ENCODE assay signal across 20 cellular contexts in the genomic region with DNA sequence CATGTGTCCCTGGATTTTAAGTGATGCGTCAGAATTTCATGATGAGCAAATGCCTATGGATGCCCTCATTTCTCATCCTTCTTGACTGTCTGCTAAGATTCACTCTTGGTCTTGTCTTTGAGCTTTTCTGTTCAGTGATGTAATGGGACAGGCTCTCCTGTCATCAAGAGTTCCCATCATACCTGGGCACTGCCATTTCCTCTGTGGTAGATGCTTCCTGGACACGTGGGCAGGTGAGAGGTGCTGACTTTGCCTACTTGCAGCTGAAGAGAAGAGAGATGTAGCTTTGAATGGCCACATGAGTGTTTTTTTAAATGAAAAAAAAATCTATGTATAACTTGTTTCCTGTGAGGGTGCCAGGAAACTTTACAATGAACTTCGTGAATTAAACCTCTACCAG.
DNase-seq lines count a peak whose midpoint lies in the region; ATAC-seq lines count a peak whose summit lies in the region.
"Had no signal": no experiment of that assay in that cellular context is flagged by ENCODE, and none has a peak within 500 bp of the region (broad histone marks: within the 10 kb centered on the region; RNA-seq: fewer than 3 reads in every experiment).

No MANE protein-coding gene starts in this region.

- no peak for ATAC-seq in HG03045 (IDR thresholded peaks at IDR 0.05; ENCODE audit: unreplicated experiment)
- no peak for ATAC-seq in GM18868 (IDR thresholded peaks at IDR 0.05; ENCODE audit: unreplicated experiment)
- ATAC-seq: activated CD8-positive, alpha-beta memory T cell treated with anti-CD3 and anti-CD28 coated beads, Interleukin-2, amount 10 ng/mL, durations not matched to agents 7 days and 5 days; HepG2; mucosa of descending colon; stimulated activated naive CD8-positive, alpha-beta T cell treated with anti-CD3 and anti-CD28 coated beads, Interleukin-15, Interleukin-2, amounts not matched to agents 100 U/mL and 50 U/mL, for 24 hours had no signal

- peak; percentile 46 for DNase-seq in NCI-H510A treated with DMSO at 0.1 percent for 48 hours (lab: John Stamatoyannopoulos, UW)
- no peak for DNase-seq in NCI-H510A (lab: John Stamatoyannopoulos, UW)
- peak; percentile 4 for DNase-seq in T-helper 22 cell (ENCODE audit: low read depth)
- DNase-seq in activated effector memory CD4-positive, alpha-beta T cell treated with anti-CD3 and anti-CD28 coated beads, Interleukin-2, amount 50 U/mL, for 16 hours, result peak; percentile 72
- DNase-seq in stimulated activated CD4-positive, alpha-beta T cell treated with anti-CD3 and anti-CD28 coated beads, Interleukin-4, amount 100 ng/mL, for 24 hours, result peak; percentile 28
- DNase-seq in iPS-NIHi7 (ENCODE audit: extremely low spot score), result no peak
- DNase-seq: activated CD8-positive, alpha-beta memory T cell treated with anti-CD3 and anti-CD28 coated beads, Interleukin-2, amount 10 ng/mL, durations not matched to agents 7 days and 5 days; activated naive CD8-positive, alpha-beta T cell treated with anti-CD3 and anti-CD28 coated beads, Interleukin-2, amount 10 ng/mL, durations not matched to agents 7 days and 5 days; BE2C; colonic mucosa; head of caudate nucleus; mucosa of descending colon; NCI-H146; NCI-H2171; NCI-H774; SIG-M5; stimulated activated naive CD8-positive, alpha-beta T cell treated with anti-CD3 and anti-CD28 coated beads, Interleukin-15, Interleukin-2, amounts not matched to agents 100 U/mL and 50 U/mL, for 24 hours had no signal

Comparison
In these comparisons a context has a peak if more than half of its experiments do, and no peak if none do; other contexts are left out.
1. DNase-seq: peak in NCI-H510A treated with DMSO at 0.1 percent for 48 hours (single experiment), T-helper 22 cell (single experiment), activated effector memory CD4-positive, alpha-beta T cell treated with anti-CD3 and anti-CD28 coated beads, Interleukin-2, amount 50 U/mL, for 16 hours (single experiment) and stimulated activated CD4-positive, alpha-beta T cell treated with anti-CD3 and anti-CD28 coated beads, Interleukin-4, amount 100 ng/mL, for 24 hours (single experiment); none in NCI-H510A (single experiment) and iPS-NIHi7 (single experiment).